Comparison of ENCODE assay signal across 8 cellular contexts in the genomic region with DNA sequence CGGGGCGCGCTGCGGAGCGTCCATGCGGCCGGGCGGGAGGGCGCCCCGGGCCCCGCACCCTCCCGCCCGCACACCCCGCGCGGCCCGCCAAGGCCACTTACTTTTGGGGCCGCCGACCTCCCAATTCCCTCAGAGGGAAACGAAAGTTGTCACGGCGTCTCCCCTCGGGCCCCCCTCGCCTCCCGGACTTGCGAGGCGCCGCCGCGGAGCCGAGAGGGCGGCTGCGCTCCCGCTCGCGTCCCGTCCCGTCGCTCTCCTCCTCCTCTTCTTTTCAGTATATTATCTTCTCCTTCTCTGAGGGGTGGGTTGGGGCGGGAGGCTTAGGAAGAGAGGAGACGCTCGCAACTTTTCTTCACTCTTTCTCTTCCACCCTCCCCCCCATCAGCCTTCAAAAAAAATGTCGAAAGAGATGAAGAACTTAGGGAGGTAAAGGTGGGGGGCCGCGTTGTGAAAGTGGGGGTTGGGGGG. TPM values are rescaled to one million over a fixed set of nuclear protein-coding genes. Genes with fewer than 3 reads are reported as not detected.
A peak's percentile ranks its signal among the peaks of the same experiment; 100 is the strongest.
DNase-seq lines count a peak whose midpoint lies in the region; ATAC-seq and TF ChIP-seq lines count a peak whose summit lies in the region.

No MANE protein-coding gene starts in this region.

- DNase-seq in Right ventricle myocardium inferior (ENCODE audit: missing footprints) = peak; percentile 72
- no peak for DNase-seq in cardiac septum (ENCODE audit: low spot score)
- DNase-seq in RWPE1 (ENCODE audit: low spot score) = no peak
- DNase-seq in adipocyte (ENCODE audit: low read depth) = peak; percentile 72
- peak; percentile 31 to 69 (median 69) for DNase-seq in right cardiac atrium
- DNase-seq in retinal pigment epithelial cell (ENCODE audit: low read depth) = no peak

- POLR2A ChIA-PET in RWPE1 (lab: Yijun Ruan, JAX; ENCODE audit: low non-redundant PET) = no interaction called here

- H3K4me1 ChIP-seq in adipocyte (ENCODE audit: control insufficient read depth, insufficient read depth, low read length) (peaks cover 9% of the 10 kb centered on the region), right cardiac atrium (ENCODE audit: control insufficient read depth, insufficient read depth, low read length) (peaks cover 5% of the 10 kb centered on the region)

- H3K27me3 ChIP-seq in adipocyte (replicated peaks; ENCODE audit: control insufficient read depth, insufficient read depth, low read length) (no peaks in the 10 kb centered on the region), right cardiac atrium (ENCODE audit: control insufficient read depth, insufficient read depth) (no peaks in the 10 kb centered on the region)

- H3K9me3 ChIP-seq in adipocyte (ENCODE audit: control insufficient read depth, low read length) = no peaks in the 10 kb centered on the region
- no peaks in the 10 kb centered on the region for H3K9me3 ChIP-seq in right cardiac atrium (ENCODE audit: control insufficient read depth, low read length)

- no peak for TF ChIP-seq CTCF in RWPE1 (conservative IDR thresholded peaks at IDR 0.05; ENCODE audit: low read depth)
- no peak for TF ChIP-seq CTCF in retinal pigment epithelial cell (conservative IDR thresholded peaks at IDR 0.05; ENCODE audit: low read depth, low read length)

- CTCF ChIA-PET in RWPE1 (lab: Yijun Ruan, JAX) = no interaction called here

- no peak for TF ChIP-seq POLR2A in GM18505 (IDR thresholded peaks at IDR 0.05; ENCODE audit: borderline replicate concordance, extremely low read depth, insufficient read depth, insufficient read length)

- H3K27ac ChIP-seq in RWPE1 (peak overlapping the region; percentile 88), right cardiac atrium (ENCODE audit: low read length) (peak overlapping the region; percentile 97)

- H3K9ac ChIP-seq in adipocyte (ENCODE audit: low read length) = peak overlapping the region; percentile 85

- H3K36me3 ChIP-seq in adipocyte (ENCODE audit: control insufficient read depth, insufficient read depth, low read length, severe bottlenecking) = no peaks in the 10 kb centered on the region

- under 1% methylated on average over 45 of the region's 45 CpGs for WGBS in right cardiac atrium

- H3K4me3 ChIP-seq in adipocyte (ENCODE audit: low read length) (peak overlapping the region; percentile 86), right cardiac atrium (ENCODE audit: low read length) (peak overlapping the region; percentile 96), retinal pigment epithelial cell (ENCODE audit: low read length) (peak overlapping the region; percentile 91)

- ATAC-seq in Right ventricle myocardium inferior = peak; percentile 10
- ATAC-seq in right cardiac atrium = peak; percentile 2 to 9
- ATAC-seq in HG02759 (IDR thresholded peaks at IDR 0.05; ENCODE audit: unreplicated experiment) = no peak
- ATAC-seq in GM18505 (IDR thresholded peaks at IDR 0.05; ENCODE audit: unreplicated experiment) = no peak

- intact Hi-C loops in Right ventricle myocardium inferior (cut with DNase I) (loop anchor here (2.0 to 5.0 kb wide), 7 partner anchors 40 to 1845 kb away; partner anchors contain the start of gene GPR19), cardiac septum (cut with DNase I) (loop anchor here (1.0 to 5.0 kb wide), 7 partner anchors 49 to 165 kb away; partner anchors contain the start of genes CREBL2 and GPR19), right cardiac atrium (cut with DNase I) (loop anchor here (2.0 to 10.0 kb wide), 7 partner anchors 55 to 187 kb away; no protein-coding TSS in a partner anchor)

RNA-seq across cellular contexts. Expression of gene DUSP16, which starts 0.6 kb away (rescaled TPM):
- total RNA-seq in Right ventricle myocardium inferior = 11.6 TPM
- total RNA-seq in cardiac septum = 24.5 TPM
- 10 to 100 TPM; 11.1 to 17.2 (median 14.3) TPM for total RNA-seq in right cardiac atrium
- polyA plus RNA-seq in right cardiac atrium = 4.2 TPM

RNA-seq across cellular contexts. Expression of gene CREBL2, which starts 49.6 kb away (rescaled TPM):
- total RNA-seq in Right ventricle myocardium inferior (15.9 TPM), cardiac septum (20.0 TPM), right cardiac atrium (10 to 100 TPM; 22.4 to 24.9 (median 23.4) TPM)
- polyA plus RNA-seq in right cardiac atrium = 16.7 TPM

Comparison
In these comparisons a context has a peak if more than half of its experiments do, and no peak if none do; other contexts are left out.
1. DNase-seq: peak in Right ventricle myocardium inferior (single experiment), adipocyte (single experiment) and right cardiac atrium (3 of 3); none in cardiac septum (single experiment), RWPE1 (single experiment) and retinal pigment epithelial cell (single experiment).
2. ATAC-seq: peak in Right ventricle myocardium inferior (single experiment) and right cardiac atrium (2 of 2); none in HG02759 (single experiment) and GM18505 (single experiment).
3. Peak in every context shown above with its lines, with median percentiles within 50 percentile points of each other: H3K4me3 ChIP-seq.